ENCODE assay signal across 21 cellular contexts in genomic region chr2:150020221-150020620, GRCh38.
DNase-seq lines count a peak whose midpoint lies in the region; ATAC-seq, FAIRE-seq and TF ChIP-seq lines count a peak whose summit lies in the region.
"Had no signal": no experiment of that assay in that cellular context is flagged by ENCODE, and none has a peak within 500 bp of the region (broad histone marks: within the 10 kb centered on the region; RNA-seq: fewer than 3 reads in every experiment).

No MANE protein-coding gene starts in this region.

- H3K9ac ChIP-seq in GM12878 (ENCODE audit: control insufficient read depth, insufficient read depth, low read length) = no peak overlapping the region
- H3K9ac ChIP-seq: BLaER1 treated with 17β-estradiol and CSF1 and Interleukin-3, amounts not matched to agents 10 nM and 100 nM; GM23248 had no signal

- H3K4me1 ChIP-seq in GM12878 (ENCODE audit: control insufficient read depth, insufficient read depth, low read length) (no peaks in the 10 kb centered on the region), gastroesophageal sphincter (no peaks in the 10 kb centered on the region)
- H3K4me1 ChIP-seq: BE2C had no signal

- H3K79me2 ChIP-seq in GM12878 (ENCODE audit: control insufficient read depth, insufficient read depth, low read length) = no peaks in the 10 kb centered on the region

- POLR2A ChIA-PET in GM12878 (lab: Charles Lee) = no interaction called here

- SMC1A ChIA-PET in GM12878 (lab: Charles Lee; ENCODE audit: uncharacterized antibody, unreplicated experiment) = interaction anchor here (1.2 kb wide), 1 partner anchor 78 kb away, joined by 3 read pairs; no protein-coding TSS in a partner anchor

- no peaks in the 10 kb centered on the region for H3K27me3 ChIP-seq in GM12878 (replicated peaks in 1 of 2; ENCODE audit: control insufficient read depth in 2 of 2, insufficient read depth in 2 of 2, low read length in 1 of 2)
- H3K27me3 ChIP-seq in gastroesophageal sphincter = no peaks in the 10 kb centered on the region
- H3K27me3 ChIP-seq: BE2C; BLaER1 treated with 17β-estradiol and CSF1 and Interleukin-3, amounts not matched to agents 10 nM and 100 nM had no signal

- TF ChIP-seq CTCF in GM12878 (IDR thresholded peaks at IDR 0.05 in 2 of 3, conservative IDR thresholded peaks at IDR 0.05 in 1 of 3; ENCODE audit: control insufficient read depth in 2 of 3, extremely low read depth in 1 of 3, insufficient read depth in 1 of 3, low read depth in 3 of 3, low read length in 3 of 3) (no peak), gastroesophageal sphincter (IDR thresholded peaks at IDR 0.05) (no peak)

- H3K4me3 ChIP-seq in GM12878 = no peak overlapping the region
- no peak overlapping the region for H3K4me3 ChIP-seq in gastroesophageal sphincter
- H3K4me3 ChIP-seq: A549; BLaER1 treated with 17β-estradiol and CSF1 and Interleukin-3, amounts not matched to agents 10 nM and 100 nM; GM23248 had no signal

- CTCF ChIA-PET in GM12878 (lab: Yijun Ruan, JAX) = no interaction called here

- no peak for TF ChIP-seq RAD21 in GM12878 (IDR thresholded peaks at IDR 0.05; ENCODE audit: insufficient read depth, low read depth, low read length)

- no peak for TF ChIP-seq EP300 in GM12878 (IDR thresholded peaks at IDR 0.05; ENCODE audit: borderline replicate concordance in 1 of 2, control insufficient read depth in 1 of 2, low read depth in 2 of 2, low read length in 2 of 2)
- TF ChIP-seq EP300 in gastroesophageal sphincter (IDR thresholded peaks at IDR 0.05) = no peak

- H3K27ac ChIP-seq in GM12878 (ENCODE audit: control insufficient read depth, insufficient read depth) (no peak overlapping the region), gastroesophageal sphincter (no peak overlapping the region)
- H3K27ac ChIP-seq: A549; BLaER1 treated with 17β-estradiol and CSF1 and Interleukin-3, amounts not matched to agents 10 nM and 100 nM; GM23248 had no signal

- in situ Hi-C loops in GM12878 (cut with MboI) = no loop called here

- no peak for TF ChIP-seq POLR2A in GM12878 (IDR thresholded peaks at IDR 0.05; ENCODE audit: low read depth, low read length)
- TF ChIP-seq POLR2A in gastroesophageal sphincter (IDR thresholded peaks at IDR 0.05) = no peak

- peak; percentile 38 for ATAC-seq in GM18867 (IDR thresholded peaks at IDR 0.05; ENCODE audit: unreplicated experiment)
- ATAC-seq in GM12878 = peak; percentile 41
- ATAC-seq in esophagus mucosa = peak; percentile 36
- no peak for ATAC-seq in HG03521 (IDR thresholded peaks at IDR 0.05; ENCODE audit: unreplicated experiment)
- ATAC-seq in gastroesophageal sphincter = no peak
- ATAC-seq: A549 had no signal

- H2AFZ ChIP-seq in GM12878 (ENCODE audit: control insufficient read depth, low read depth, low read length) = no peak overlapping the region
- H2AFZ ChIP-seq: GM23248 had no signal

- no peaks in the 10 kb centered on the region for H4K20me1 ChIP-seq in GM12878 (ENCODE audit: control insufficient read depth, insufficient read depth)
- H4K20me1 ChIP-seq: BLaER1 treated with 17β-estradiol and CSF1 and Interleukin-3, amounts not matched to agents 10 nM and 100 nM had no signal

- no peak for DNase-seq in GM12878 (ENCODE audit: low read depth, low spot score)
- peak; percentile 82 for DNase-seq in renal cortical epithelial cell (ENCODE audit: low read depth)
- DNase-seq in NCI-H1105 treated with DMSO at 0.1 percent for 48 hours (lab: John Stamatoyannopoulos, UW) = no peak
- DNase-seq: 8988T; ACHN; AML-193; BE2C; CD4-positive, alpha-beta memory T cell; COR-L47; DMS153; DND-41; GM23248; H7; HCEC 1CT had no signal

- no peak for FAIRE-seq in GM12878 (lab: Jason Lieb, UNC)
- FAIRE-seq: A549, H1 had no signal

- intact Hi-C loops in GM12878 (cut with micrococcal nuclease; ENCODE audit: unreplicated experiment) = no loop called here

- RAD21 ChIA-PET in GM12878 (lab: Charles Lee; ENCODE audit: unreplicated experiment) = no interaction called here

- no peak overlapping the region for H3K4me2 ChIP-seq in GM12878 (ENCODE audit: control insufficient read depth, insufficient read depth)
- H3K4me2 ChIP-seq: A549 had no signal

- BruUV-seq in GM12878 (replicated peaks; lab: Mats Ljungman, UMichigan) = no TSS peak

- H3K9me3 ChIP-seq in GM12878 (replicated peaks; ENCODE audit: control insufficient read depth, insufficient read depth, low read length) = no peaks in the 10 kb centered on the region
- no peaks in the 10 kb centered on the region for H3K9me3 ChIP-seq in gastroesophageal sphincter
- H3K9me3 ChIP-seq: A549, BE2C had no signal

- H3K36me3 ChIP-seq in GM12878 (ENCODE audit: control insufficient read depth in 2 of 2, insufficient read depth in 2 of 2, low read length in 1 of 2) (no peaks in the 10 kb centered on the region), gastroesophageal sphincter (no peaks in the 10 kb centered on the region)
- H3K36me3 ChIP-seq: BE2C; BLaER1 treated with 17β-estradiol and CSF1 and Interleukin-3, amounts not matched to agents 10 nM and 100 nM had no signal

- 42% methylated on average over 1 of the region's 1 CpG for WGBS in GM12878 (ENCODE audit: insufficient coverage, insufficient replicate concordance, low lambda C conversion rate, missing lambda C conversion rate)
- 84 to 100% methylated on average over 1 of the region's 1 CpG for WGBS in gastroesophageal sphincter (ENCODE audit: low coverage in 1 of 2), 2 donors

TF ChIP-seq in GM12878, 131 proteins besides CTCF, POLR2A, EP300 and RAD21:
- no peak for TF ChIP-seq ETV6 (conservative IDR thresholded peaks at IDR 0.05 in 1 of 2, IDR thresholded peaks at IDR 0.05 in 1 of 2; ENCODE audit: borderline replicate concordance in 1 of 2, low read depth in 1 of 2)
- no peak for TF ChIP-seq ZNF24 (IDR thresholded peaks at IDR 0.05)
- TF ChIP-seq ZNF384 (IDR thresholded peaks at IDR 0.05; ENCODE audit: borderline replicate concordance, low read depth, low read length) = no peak
- TF ChIP-seq CREB1 (IDR thresholded peaks at IDR 0.05; ENCODE audit: low read depth) = no peak
- TF ChIP-seq MTA3 (IDR thresholded peaks at IDR 0.05; ENCODE audit: borderline replicate concordance, low read length) = no peak
- no peak for TF ChIP-seq PAX5 (IDR thresholded peaks at IDR 0.05; ENCODE audit: borderline replicate concordance, low read depth, low read length)

Comparison
In these comparisons a context has a peak if more than half of its experiments do, and no peak if none do; other contexts are left out.
1. ATAC-seq: peak in GM18867 (single experiment), GM12878 (single experiment) and esophagus mucosa (single experiment); none in HG03521 (single experiment) and gastroesophageal sphincter (single experiment).